In the genomic region with DNA sequence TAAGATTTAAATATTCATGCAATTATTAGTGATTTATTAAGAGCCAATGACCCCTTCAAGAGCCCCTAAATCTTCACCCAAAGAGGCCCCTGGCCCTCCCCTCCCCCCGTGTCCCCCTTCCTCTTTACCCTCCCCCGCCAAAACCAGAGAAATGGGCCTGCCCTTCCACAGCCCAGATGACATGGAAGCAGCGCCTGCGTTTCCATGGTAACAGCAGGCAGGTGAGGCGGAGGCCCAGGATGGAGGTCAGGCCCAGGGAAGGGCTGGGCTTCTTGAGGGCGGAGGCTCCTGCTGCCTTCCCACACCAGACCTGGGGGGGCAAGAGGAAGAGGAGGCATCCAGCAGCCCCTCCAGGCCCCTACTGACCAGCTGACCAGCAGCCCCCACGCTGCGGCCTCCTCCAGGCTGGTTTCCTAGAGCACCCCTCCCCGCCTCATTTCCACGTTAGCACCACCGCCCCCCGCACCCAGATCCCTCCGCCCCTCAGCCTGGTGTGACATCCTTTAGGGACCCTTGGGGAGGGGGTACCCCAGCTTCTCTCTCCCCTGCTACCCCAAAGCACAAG, we compare ENCODE assay signal across 26 cellular contexts. TPM values are rescaled to one million over a fixed set of nuclear protein-coding genes. Genes with fewer than 3 reads are reported as not detected.
"Had no signal": no experiment of that assay in that cellular context is flagged by ENCODE, and none has a peak within 500 bp of the region (broad histone marks: within the 10 kb centered on the region; RNA-seq: fewer than 3 reads in every experiment).

No MANE protein-coding gene starts in this region.

- H3K4me1 ChIP-seq: adrenal gland had no signal

- H3K4me3 Mint-ChIP-seq: activated CD8-positive, alpha-beta T cell treated with anti-CD3 and anti-CD28 coated beads, Interleukin-2, amount 10 ng/mL, durations not matched to agents 7 days and 5 days; activated naive CD8-positive, alpha-beta T cell treated with anti-CD3 and anti-CD28 coated beads, Interleukin-2, amount 10 ng/mL, durations not matched to agents 7 days and 5 days; T-helper 17 cell; WTC11 had no signal

- H3K9me3 Mint-ChIP-seq: activated naive CD8-positive, alpha-beta T cell treated with anti-CD3 and anti-CD28 coated beads, Interleukin-2, amount 10 ng/mL, durations not matched to agents 7 days and 5 days; WTC11 had no signal

- H3K4me3 ChIP-seq: adrenal gland had no signal

- H3K9me3 ChIP-seq: adrenal gland had no signal

- ATAC-seq: activated CD8-positive, alpha-beta T cell treated with anti-CD3 and anti-CD28 coated beads, Interleukin-2, amount 10 ng/mL, durations not matched to agents 7 days and 5 days; T-helper 17 cell; WTC11 had no signal

- H3K27ac ChIP-seq: KMS-11, RWPE1 had no signal

- DNase-seq: activated CD4-positive, alpha-beta T cell treated with anti-CD3 and anti-CD28 coated beads for 48 hours; activated CD4-positive, alpha-beta T cell treated with anti-CD3 and anti-CD28 coated beads, Interleukin-2, amount 50 U/mL, for 4 hours; activated CD4-positive, CD25-positive, alpha-beta regulatory T cell treated with anti-CD3 and anti-CD28 coated beads, Interleukin-2, amount 50 U/mL, for 72 hours; activated CD8-positive, alpha-beta memory T cell treated with anti-CD3 and anti-CD28 coated beads, Interleukin-2, amount 50 U/mL, for 48 hours; activated CD8-positive, alpha-beta T cell treated with anti-CD3 and anti-CD28 coated beads, Interleukin-2, amount 10 ng/mL, durations not matched to agents 7 days and 5 days; activated naive CD4-positive, alpha-beta T cell treated with anti-CD3 and anti-CD28 coated beads, Interleukin-2, amount 50 U/mL, for 16 hours; activated naive CD8-positive, alpha-beta T cell treated with anti-CD3 and anti-CD28 coated beads, Interleukin-2, amount 10 ng/mL, durations not matched to agents 7 days and 5 days; activated T-cell treated with anti-CD3 and anti-CD28 coated beads, Interleukin-2, amount 50 U/mL, for 1 hour; adrenal gland; anterior cingulate cortex; cerebellar nuclear complex; NCI-H1092; NCI-H1694 treated with DMSO at 0.1 percent for 48 hours; NCI-H2029 treated with DMSO at 0.1 percent for 48 hours; NCI-H2171; NCI-H510A treated with DMSO at 0.1 percent for 48 hours; NCI-H82; SHP77; T-helper 17 cell; T-helper 9 cell had no signal

- H3K36me3 ChIP-seq: adrenal gland had no signal

- H3K27ac Mint-ChIP-seq: activated CD8-positive, alpha-beta T cell treated with anti-CD3 and anti-CD28 coated beads, Interleukin-2, amount 10 ng/mL, durations not matched to agents 7 days and 5 days; activated naive CD8-positive, alpha-beta T cell treated with anti-CD3 and anti-CD28 coated beads, Interleukin-2, amount 10 ng/mL, durations not matched to agents 7 days and 5 days; T-helper 17 cell; WTC11 had no signal

- H3K36me3 Mint-ChIP-seq: activated naive CD8-positive, alpha-beta T cell treated with anti-CD3 and anti-CD28 coated beads, Interleukin-2, amount 10 ng/mL, durations not matched to agents 7 days and 5 days; WTC11 had no signal

- H3K4me1 Mint-ChIP-seq: WTC11 had no signal

- H3K4me2 ChIP-seq: KMS-11 had no signal

RNA-seq across cellular contexts. Expression of gene UNC5A, which starts 37.4 kb away (rescaled TPM):
- total RNA-seq: activated CD8-positive, alpha-beta T cell treated with anti-CD3 and anti-CD28 coated beads, Interleukin-2, amount 10 ng/mL, durations not matched to agents 7 days and 5 days; activated naive CD8-positive, alpha-beta T cell treated with anti-CD3 and anti-CD28 coated beads, Interleukin-2, amount 10 ng/mL, durations not matched to agents 7 days and 5 days; OCI-LY7; SK-MEL-5; T-helper 17 cell had no signal

RNA-seq across cellular contexts. Expression of gene HK3, which starts 51.3 kb away (rescaled TPM):
- total RNA-seq: activated CD8-positive, alpha-beta T cell treated with anti-CD3 and anti-CD28 coated beads, Interleukin-2, amount 10 ng/mL, durations not matched to agents 7 days and 5 days; MCF 10A; SK-MEL-5 had no signal
